ENCODE assay signal across 28 cellular contexts in the genomic region with DNA sequence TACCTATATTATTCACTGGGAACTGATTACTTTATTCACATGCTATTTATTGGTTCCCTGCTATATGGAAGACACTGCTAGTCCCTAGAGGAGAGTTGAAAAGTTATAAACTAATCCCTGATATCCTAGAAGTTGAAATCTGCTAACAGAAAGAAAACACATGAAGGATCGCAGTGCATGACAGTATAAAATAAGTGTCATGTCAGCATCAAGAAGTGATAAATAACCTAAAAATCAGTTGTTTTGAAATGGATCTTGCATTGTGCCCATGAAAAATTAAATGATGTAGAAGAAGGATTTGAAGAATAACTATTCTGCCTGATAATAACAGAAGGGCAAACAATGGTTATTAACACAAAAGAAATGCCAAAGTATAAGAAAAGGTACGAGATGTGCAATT.
"Had no signal": no experiment of that assay in that cellular context is flagged by ENCODE, and none has a peak within 500 bp of the region (broad histone marks: within the 10 kb centered on the region; RNA-seq: fewer than 3 reads in every experiment).

No MANE protein-coding gene starts in this region.

- DNase-seq: naive thymus-derived CD4-positive, alpha-beta T cell; natural killer cell; occipital lobe; ovary; posterior cingulate gyrus; psoas muscle; right cardiac atrium; spleen; stimulated activated CD4-positive, alpha-beta T cell treated with anti-CD3 and anti-CD28 coated beads, Interleukin-12 subunit alpha, Interleukin-12 subunit beta, amount 100 ng/mL, for 4 hours; stimulated activated CD4-positive, alpha-beta T cell treated with anti-CD3 and anti-CD28 coated beads, Interleukin-2, amount 100 ng/mL, for 24 hours; stimulated activated CD4-positive, alpha-beta T cell treated with anti-CD3 and anti-CD28 coated beads, Interleukin-2, amount 100 ng/mL, for 48 hours; stimulated activated CD4-positive, alpha-beta T cell treated with anti-CD3 and anti-CD28 coated beads, Interleukin-4, amount 100 ng/mL, for 24 hours; stimulated activated naive B cell treated with anti-CD40 and anti-IgM and Interleukin-4, amounts not matched to agents 10 μg/mL and 1 μg/mL and 100 μg/mL, for 72 hours; stimulated activated naive CD4-positive, alpha-beta T cell treated with Interleukin-2 at 50 U/mL for 16 hours; stomach; thyroid gland; trophoblast cell; upper lobe of left lung had no signal

- ATAC-seq: naive thymus-derived CD4-positive, alpha-beta T cell; natural killer cell; psoas muscle; right cardiac atrium; sciatic nerve; stimulated activated effector memory CD8-positive, alpha-beta T cell treated with anti-CD3 and anti-CD28 coated beads, Interleukin-12 subunit alpha, Interleukin-12 subunit beta, amount 100 ng/mL, for 72 hours; stimulated activated naive B cell treated with anti-CD40 and anti-IgM and Interleukin-4, amounts not matched to agents 10 μg/mL and 1 μg/mL and 100 μg/mL, for 72 hours had no signal

- H3K79me2 ChIP-seq: parathyroid adenoma had no signal

- H3K4me3 ChIP-seq: neural progenitor cell, ovary, psoas muscle, skin epidermis, smooth muscle cell, spleen, stomach, thoracic aorta, thyroid gland, tibial nerve, upper lobe of left lung, vagina had no signal

- H3K36me3 ChIP-seq: neural progenitor cell, ovary, spleen, stomach, thoracic aorta, thyroid gland, tibial nerve, upper lobe of left lung, vagina had no signal

- H3K9me3 ChIP-seq: ovary, psoas muscle, spleen, stomach, thoracic aorta, thyroid gland, tibial nerve, upper lobe of left lung, vagina had no signal

- H3K27ac ChIP-seq: neural progenitor cell, ovary, parathyroid adenoma, psoas muscle, skin epidermis, spleen, stomach, thoracic aorta, thyroid gland, tibial nerve, upper lobe of left lung, vagina had no signal

- H3K4me1 ChIP-seq: neural progenitor cell, parathyroid adenoma, spleen, stomach, thyroid gland, upper lobe of left lung, vagina had no signal

- H3K9ac ChIP-seq: neural progenitor cell, parathyroid adenoma had no signal

- H3K27me3 ChIP-seq: neural progenitor cell, ovary, spleen, stomach, thyroid gland, tibial nerve, upper lobe of left lung, vagina had no signal

- H3K4me2 ChIP-seq: neural progenitor cell, smooth muscle cell had no signal

- FAIRE-seq: urothelium cell line had no signal

- H2AFZ ChIP-seq: neural progenitor cell, parathyroid adenoma had no signal
